Comparison of ENCODE assay signal across 15 cellular contexts in genomic region chr15:57220220-57220619, GRCh38.
DNase-seq lines count a peak whose midpoint lies in the region; ATAC-seq and TF ChIP-seq lines count a peak whose summit lies in the region.
"Had no signal": no experiment of that assay in that cellular context is flagged by ENCODE, and none has a peak within 500 bp of the region (broad histone marks: within the 10 kb centered on the region; RNA-seq: fewer than 3 reads in every experiment).

No MANE protein-coding gene starts in this region.

- H3K9ac ChIP-seq in HUES64 (ENCODE audit: low read depth, low read length) (peak overlapping the region; percentile 58), mesenchymal stem cell (ENCODE audit: low read length) (peak overlapping the region; percentile 83)

- H3K18ac ChIP-seq in mesenchymal stem cell (ENCODE audit: low read depth in 1 of 2, low read length in 2 of 2) = no peak overlapping the region

- H3K4ac ChIP-seq in mesenchymal stem cell (ENCODE audit: low read depth in 1 of 2, low read length in 2 of 2) = no peak overlapping the region

- peak overlapping the region; percentile 6; the same call in 1 of the 2 replicates for H3K27ac ChIP-seq in HUES64 (ENCODE audit: low read depth, low read length)
- peak overlapping the region; percentile 35 for H3K27ac ChIP-seq in brain microvascular endothelial cell
- no peak overlapping the region for H3K27ac ChIP-seq in mesenchymal stem cell (ENCODE audit: low read length, poor library complexity, severe bottlenecking)
- H3K27ac ChIP-seq: psoas muscle had no signal

- intact Hi-C loops in posterior cingulate gyrus (cut with DNase I) = no loop called here

- H2AFZ ChIP-seq in mesenchymal stem cell (ENCODE audit: low read depth, low read length) = no peak overlapping the region

- ATAC-seq in esophagus mucosa (no peak), HG02623 (IDR thresholded peaks at IDR 0.05; ENCODE audit: unreplicated experiment) (no peak)
- ATAC-seq: psoas muscle; stimulated activated memory B cell treated with anti-CD40 and anti-IgM and Interleukin-4, amounts not matched to agents 10 μg/mL and 1 μg/mL and 100 μg/mL, for 72 hours had no signal

- no peak overlapping the region for H2AK5ac ChIP-seq in mesenchymal stem cell (ENCODE audit: low read length, severe bottlenecking)

- H3K4me3 ChIP-seq in HUES64 (ENCODE audit: low read length) = peak overlapping the region; percentile 64
- H3K4me3 ChIP-seq in brain microvascular endothelial cell (ENCODE audit: low read depth, low read length) = peak overlapping the region; percentile 44
- peak overlapping the region in 1 of 2 experiments; percentile 76 for H3K4me3 ChIP-seq in mesenchymal stem cell (ENCODE audit: insufficient read depth in 1 of 2, low read depth in 1 of 2, low read length in 2 of 2)
- H3K4me3 ChIP-seq: psoas muscle had no signal

- in situ Hi-C loops in brain microvascular endothelial cell (cut with HindIII; ENCODE audit: low pct_ligation_motif_present, low sequenced_read_pairs) = no loop called here

- H2BK5ac ChIP-seq in mesenchymal stem cell (ENCODE audit: low read depth, low read length, poor library complexity, severe bottlenecking) = no peak overlapping the region

- no peak overlapping the region for H3K4me2 ChIP-seq in mesenchymal stem cell (ENCODE audit: low read length, poor library complexity, severe bottlenecking)

- H4K91ac ChIP-seq in mesenchymal stem cell (ENCODE audit: low read length) = no peak overlapping the region

- H2BK12ac ChIP-seq in mesenchymal stem cell (ENCODE audit: low read length in 2 of 2) = no peak overlapping the region

- H3K36me3 ChIP-seq in HUES64 (ENCODE audit: insufficient read depth, low read length) (no peaks in the 10 kb centered on the region), brain microvascular endothelial cell (replicated peaks) (no peaks in the 10 kb centered on the region), mesenchymal stem cell (ENCODE audit: control insufficient read depth in 1 of 2, insufficient read depth in 2 of 2, low read depth in 1 of 2, low read length in 2 of 2) (no peaks in the 10 kb centered on the region)

- H3K4me1 ChIP-seq in HUES64 (ENCODE audit: insufficient read depth, low read length) (peaks cover 92% of the 10 kb centered on the region), mesenchymal stem cell (ENCODE audit: control insufficient read depth, insufficient read depth, low read depth, low read length) (no peaks in the 10 kb centered on the region)

- H3K27me3 ChIP-seq in HUES64 (ENCODE audit: insufficient read depth, low read length) (no peaks in the 10 kb centered on the region), brain microvascular endothelial cell (replicated peaks) (no peaks in the 10 kb centered on the region), mesenchymal stem cell (ENCODE audit: control insufficient read depth in 1 of 2, insufficient read depth in 1 of 2, low read length in 2 of 2) (no peaks in the 10 kb centered on the region)

- no peak overlapping the region for H4K8ac ChIP-seq in mesenchymal stem cell (ENCODE audit: low read length)

- no peak overlapping the region for H3K14ac ChIP-seq in mesenchymal stem cell (ENCODE audit: low read length in 2 of 2)

- H3K9me3 ChIP-seq in HUES64 (ENCODE audit: insufficient read depth, low read depth, low read length) = no peaks in the 10 kb centered on the region
- no peaks in the 10 kb centered on the region for H3K9me3 ChIP-seq in mesenchymal stem cell (ENCODE audit: control insufficient read depth, low read length)
- H3K9me3 ChIP-seq: psoas muscle had no signal

- TF ChIP-seq CTCF in brain microvascular endothelial cell (IDR thresholded peaks at IDR 0.05; ENCODE audit: low read depth, low read length, missing control alignments) = no peak

- H2BK15ac ChIP-seq in mesenchymal stem cell (ENCODE audit: low read depth, poor library complexity, severe bottlenecking) = no peak overlapping the region

- DNase-seq in DMS 273 treated with DMSO at 0.1 percent for 48 hours (lab: John Stamatoyannopoulos, UW) (peak; percentile 21), brain microvascular endothelial cell (peak; percentile 18), mesenchymal stem cell (peak; percentile 58), posterior cingulate gyrus (no peak), T1000 (lab: John Stamatoyannopoulos, UW) (no peak)
- DNase-seq: activated CD4-positive, alpha-beta T cell treated with anti-CD3 and anti-CD28 coated beads for 1 hour; activated naive CD8-positive, alpha-beta T cell treated with anti-CD3 and anti-CD28 coated beads for 36 hours; GF-D8; hippocampal formation; NCI-H2081 treated with DMSO at 0.1 percent for 48 hours; psoas muscle had no signal

- H3K23ac ChIP-seq in mesenchymal stem cell (ENCODE audit: low read length in 2 of 2) = no peak overlapping the region

- peaks cover 1% of the 10 kb centered on the region for H3K79me1 ChIP-seq in mesenchymal stem cell (replicated peaks; ENCODE audit: low read length, poor library complexity, severe bottlenecking)

- H2BK120ac ChIP-seq in mesenchymal stem cell (ENCODE audit: low read depth, low read length) = no peak overlapping the region

- WGBS in HUES64 = 55% methylated on average over 1 of the region's 1 CpG
- WGBS in mesenchymal stem cell = no CpG with 5 or more reads among the region's 1 CpG

Comparison
In these comparisons a context has a peak if more than half of its experiments do, and no peak if none do; other contexts are left out.
1. DNase-seq: peak in DMS 273 treated with DMSO at 0.1 percent for 48 hours (single experiment), brain microvascular endothelial cell (single experiment) and mesenchymal stem cell (single experiment); none in posterior cingulate gyrus (0 of 10) and T1000 (single experiment).